In the genomic region with DNA sequence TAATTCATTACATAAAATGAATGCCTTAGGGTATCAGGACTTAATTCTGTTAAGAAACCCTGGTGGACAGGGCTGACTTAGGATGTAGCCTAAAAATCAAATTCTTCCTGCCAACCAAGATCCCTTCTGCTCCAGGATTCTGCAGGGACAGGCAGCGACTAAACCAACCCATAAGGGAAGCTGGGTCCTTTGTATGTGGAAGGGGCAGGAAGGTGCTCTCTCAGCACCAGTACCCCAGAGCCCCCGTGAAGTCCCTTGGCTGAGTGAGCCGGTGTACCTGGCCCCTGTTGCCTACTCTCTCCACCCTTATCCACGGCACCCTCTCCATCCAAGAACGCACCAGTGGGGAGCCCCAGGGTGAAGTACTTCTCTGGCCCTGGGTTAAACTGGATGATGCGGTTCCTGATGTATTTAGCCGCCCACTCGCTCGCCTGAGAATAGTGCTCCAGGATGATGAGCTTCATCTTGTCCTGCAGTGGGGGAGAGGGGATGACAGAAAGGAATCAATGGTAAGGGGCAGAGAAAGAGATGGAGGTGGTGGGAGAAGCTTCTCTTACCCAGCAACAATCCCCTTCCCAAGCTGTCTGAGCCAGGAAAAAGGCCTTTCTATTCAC, we compare ENCODE assay signal across 9 cellular contexts. TPM values are rescaled to one million over a fixed set of nuclear protein-coding genes. Genes with fewer than 3 reads are reported as not detected.
DNase-seq lines count a peak whose midpoint lies in the region; ATAC-seq and TF ChIP-seq lines count a peak whose summit lies in the region.
"Had no signal": no experiment of that assay in that cellular context is flagged by ENCODE, and none has a peak within 500 bp of the region (broad histone marks: within the 10 kb centered on the region; RNA-seq: fewer than 3 reads in every experiment).

No MANE protein-coding gene starts in this region.

- H3K4me1 ChIP-seq in DOHH2 (ENCODE audit: control insufficient read depth, low read length), result peaks cover 34% of the 10 kb centered on the region
- peaks cover 5 to 50% (median 27%) of the 10 kb centered on the region in 3 donors for H3K4me1 ChIP-seq in esophagus squamous epithelium

- ATAC-seq in GM21526 (IDR thresholded peaks at IDR 0.05; ENCODE audit: low FRiP score, unreplicated experiment) (no peak), GM18511 (IDR thresholded peaks at IDR 0.05; ENCODE audit: unreplicated experiment) (no peak)

- H3K4me3 Mint-ChIP-seq in progenitor cell of endocrine pancreas (ENCODE audit: low read depth), result peak overlapping the region; percentile 85

- H3K4me1 Mint-ChIP-seq in progenitor cell of endocrine pancreas (ENCODE audit: low read depth), result peaks cover 18% of the 10 kb centered on the region

- intact Hi-C loops in esophagus squamous epithelium (cut with DNase I), result no loop called here

- H3K9me3 ChIP-seq in DOHH2 (ENCODE audit: control insufficient read depth, insufficient read depth, low read length) (no peaks in the 10 kb centered on the region), esophagus squamous epithelium (no peaks in the 10 kb centered on the region)

- no peak for TF ChIP-seq CTCF in DOHH2 (IDR thresholded peaks at IDR 0.05; ENCODE audit: low read depth, low read length, poor library complexity, severe bottlenecking)
- no peak; the same call in 1 of the 2 replicates for TF ChIP-seq CTCF in WI38 (IDR thresholded peaks at IDR 0.05; ENCODE audit: low read depth, low read length)
- no peak for TF ChIP-seq CTCF in esophagus squamous epithelium (IDR thresholded peaks at IDR 0.05)
- no peak for TF ChIP-seq CTCF in progenitor cell of endocrine pancreas (IDR thresholded peaks at IDR 0.05; ENCODE audit: unreplicated experiment)

- no peaks in the 10 kb centered on the region for H3K79me2 ChIP-seq in DOHH2 (ENCODE audit: control insufficient read depth, low read length)

- H3K27me3 ChIP-seq in DOHH2 (ENCODE audit: control insufficient read depth, low read length) (peaks cover 25% of the 10 kb centered on the region), esophagus squamous epithelium (no peaks in the 10 kb centered on the region)

- H3K36me3 Mint-ChIP-seq in progenitor cell of endocrine pancreas (ENCODE audit: insufficient read depth), result peaks cover 16% of the 10 kb centered on the region

- H3K9me2 ChIP-seq in DOHH2 (replicated peaks; ENCODE audit: control insufficient read depth, low read length), result no peaks in the 10 kb centered on the region

- DNase-seq in esophagus squamous epithelium (lab: John Stamatoyannopoulos, UW), result no peak
- no peak for DNase-seq in progenitor cell of endocrine pancreas (ENCODE audit: low spot score, unreplicated experiment)
- DNase-seq in LoVo (ENCODE audit: low spot score), result no peak
- no peak for DNase-seq in NCI-H1092 treated with DMSO at 0.1 percent for 48 hours (lab: John Stamatoyannopoulos, UW)
- DNase-seq: cerebellar nuclear complex had no signal

- H3F3A ChIP-seq in DOHH2 (ENCODE audit: control insufficient read depth, insufficient read depth), result peaks cover 10% of the 10 kb centered on the region; the same call in 1 of the 2 replicates

- H3K36me3 ChIP-seq in DOHH2 (ENCODE audit: control insufficient read depth, low read length) (no peaks in the 10 kb centered on the region), esophagus squamous epithelium (peaks cover 0 to 15% (median 0%) of the 10 kb centered on the region in 3 donors)

- no peak for TF ChIP-seq POLR2A in esophagus squamous epithelium (IDR thresholded peaks at IDR 0.05)

- no peaks in the 10 kb centered on the region for H4K20me1 ChIP-seq in DOHH2 (ENCODE audit: control insufficient read depth, insufficient read depth, low read depth, low read length)

- H3K4me2 ChIP-seq in DOHH2 (ENCODE audit: low read length), result peak overlapping the region; percentile 71

- H3K27ac Mint-ChIP-seq in progenitor cell of endocrine pancreas, result peak overlapping the region; percentile 94

- H3K27ac ChIP-seq in DOHH2 (ENCODE audit: low read depth, low read length) (no peak overlapping the region), esophagus squamous epithelium (peak overlapping the region in 3 of 4 donors; percentile 91)

- no peaks in the 10 kb centered on the region for H3K27me3 Mint-ChIP-seq in progenitor cell of endocrine pancreas

- H3K4me3 ChIP-seq in DOHH2 (ENCODE audit: low read length), result peak overlapping the region; percentile 70; the same call in 1 of the 2 replicates
- peak overlapping the region; percentile 82; the same call in 1 of the 2 replicates for H3K4me3 ChIP-seq in WI38 (ENCODE audit: low read depth, low read length)
- peak overlapping the region in 2 of 4 donors; percentile 71 to 90 for H3K4me3 ChIP-seq in esophagus squamous epithelium

- 84 to 91% methylated on average over 8 of the region's 9 CpGs for WGBS in esophagus squamous epithelium, 2 donors

- no peaks in the 10 kb centered on the region for H3K9me3 Mint-ChIP-seq in progenitor cell of endocrine pancreas (ENCODE audit: low read depth)

RNA-seq across cellular contexts. Expression of gene GNPDA1, which starts 1.1 kb away (rescaled TPM):
- total RNA-seq in esophagus squamous epithelium, result 10 to 100 TPM; 12.3 to 42.6 (median 21.1) TPM
- 113 and 115 TPM in 2 replicates for total RNA-seq in progenitor cell of endocrine pancreas

RNA-seq across cellular contexts. Expression of gene RNF14, which starts 42.8 kb away (rescaled TPM):
- total RNA-seq in esophagus squamous epithelium, result 10 to 100 TPM; 11.9 to 45.0 (median 23.6) TPM
- total RNA-seq in progenitor cell of endocrine pancreas, result 35.5 and 37.3 TPM in 2 replicates

RNA-seq across cellular contexts. Expression of gene PCDH12, which starts 53.7 kb away (rescaled TPM):
- 1 to 10 TPM in 1 of 4 donors, under 1 TPM in 3; 0.19 to 1.9 (median 0.78) TPM for total RNA-seq in esophagus squamous epithelium
- total RNA-seq in progenitor cell of endocrine pancreas, result not detected in 2 replicates
